ENCODE assay signal across 24 cellular contexts in the genomic region with DNA sequence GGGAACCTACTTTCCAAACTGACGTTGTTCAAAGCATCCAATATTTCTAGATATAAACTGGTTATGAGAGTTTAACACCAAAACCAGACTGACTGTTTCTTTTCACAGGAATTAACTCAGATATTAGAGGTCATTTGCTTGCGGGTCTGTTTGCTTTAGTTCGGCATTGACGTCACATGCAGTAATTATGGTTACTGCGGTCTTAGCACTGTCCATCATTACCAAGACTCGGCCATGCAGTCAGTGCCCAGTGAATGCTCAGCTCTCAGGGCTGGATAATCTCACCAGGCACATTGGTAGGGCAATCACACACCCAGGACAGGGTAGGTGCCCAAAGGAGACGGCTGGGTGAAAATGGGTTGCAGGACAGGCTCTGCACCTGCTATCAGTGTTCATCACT. TPM values are rescaled to one million over a fixed set of nuclear protein-coding genes. Genes with fewer than 3 reads are reported as not detected.
DNase-seq lines count a peak whose midpoint lies in the region; ATAC-seq, FAIRE-seq and TF ChIP-seq lines count a peak whose summit lies in the region.
"Had no signal": no experiment of that assay in that cellular context is flagged by ENCODE, and none has a peak within 500 bp of the region (broad histone marks: within the 10 kb centered on the region; RNA-seq: fewer than 3 reads in every experiment).

No MANE protein-coding gene starts in this region.

- peaks cover 60% of the 10 kb centered on the region for H3K4me1 Mint-ChIP-seq in neural progenitor cell
- H3K4me1 Mint-ChIP-seq: memory B cell; naive thymus-derived CD4-positive, alpha-beta T cell; stimulated activated naive B cell treated with anti-CD40 and anti-IgM and Interleukin-4, amounts not matched to agents 10 μg/mL and 1 μg/mL and 100 μg/mL, for 72 hours had no signal

- H3K4me2 ChIP-seq in H1 (ENCODE audit: insufficient read depth in 1 of 2, low read depth in 2 of 2, low read length in 2 of 2) (no peak overlapping the region), neural progenitor cell (peak overlapping the region; percentile 5)
- H3K4me2 ChIP-seq: KMS-11 had no signal

- H2BK20ac ChIP-seq in H1 (ENCODE audit: low read length): no peak overlapping the region

- no peak overlapping the region for H3K4me3 ChIP-seq in heart left ventricle
- H3K4me3 ChIP-seq in H1 (ENCODE audit: extremely low read depth in 1 of 4, insufficient read depth in 2 of 4, low read depth in 3 of 4, low read length in 4 of 4): no peak overlapping the region
- no peak overlapping the region for H3K4me3 ChIP-seq in neural progenitor cell
- no peak overlapping the region for H3K4me3 ChIP-seq in upper lobe of right lung
- H3K4me3 ChIP-seq in gastrocnemius medialis: no peak overlapping the region
- H3K4me3 ChIP-seq: cardiac muscle cell, thoracic aorta had no signal

- no peak for FAIRE-seq in H1 (lab: Jason Lieb, UNC)
- FAIRE-seq: endothelial cell of umbilical vein, kidney, TTC549 had no signal

- H3K27ac ChIP-seq in heart left ventricle (peak overlapping the region in 3 of 12 donors; percentile 26 to 62 (median 41)), H1 (ENCODE audit: low read depth, low read length) (no peak overlapping the region), neural progenitor cell (no peak overlapping the region), upper lobe of right lung (peak overlapping the region; percentile 42), gastrocnemius medialis (no peak overlapping the region)
- H3K27ac ChIP-seq: cardiac muscle cell, KMS-11, thoracic aorta had no signal

- TF ChIP-seq RAD21 in H1 (IDR thresholded peaks at IDR 0.05 in 1 of 2, conservative IDR thresholded peaks at IDR 0.05 in 1 of 2; ENCODE audit: low read depth in 2 of 2, low read length in 2 of 2): no peak

- ATAC-seq in heart left ventricle (peak; percentile 29 to 45 (median 36)), Right ventricle myocardium inferior (no peak), upper lobe of right lung (no peak), gastrocnemius medialis (no peak), HG02884 (IDR thresholded peaks at IDR 0.05; ENCODE audit: unreplicated experiment) (no peak)
- ATAC-seq: CD8-positive, alpha-beta T cell; naive thymus-derived CD4-positive, alpha-beta T cell; stimulated activated naive B cell treated with anti-CD40 and anti-IgM and Interleukin-4, amounts not matched to agents 10 μg/mL and 1 μg/mL and 100 μg/mL, for 72 hours had no signal

- H3K27ac Mint-ChIP-seq in neural progenitor cell: no peak overlapping the region
- H3K27ac Mint-ChIP-seq: activated T-cell treated with anti-CD3 and anti-CD28 coated beads, Interleukin-2, amount 50 U/mL, for 24 hours; CD8-positive, alpha-beta T cell; memory B cell; naive thymus-derived CD4-positive, alpha-beta T cell; stimulated activated naive B cell treated with anti-CD40 and anti-IgM and Interleukin-4, amounts not matched to agents 10 μg/mL and 1 μg/mL and 100 μg/mL, for 72 hours had no signal

- no peak overlapping the region for H4K8ac ChIP-seq in H1 (ENCODE audit: extremely low read depth, insufficient read depth, low read length)

- TF ChIP-seq CTCF in heart left ventricle (IDR thresholded peaks at IDR 0.05) (no peak), H1 (IDR thresholded peaks at IDR 0.05; ENCODE audit: control extremely low read depth in 1 of 3, insufficient read depth in 1 of 3, low read depth in 1 of 3, low read length in 3 of 3) (no peak), neural progenitor cell (IDR thresholded peaks at IDR 0.05) (no peak), upper lobe of right lung (IDR thresholded peaks at IDR 0.05) (no peak), gastrocnemius medialis (IDR thresholded peaks at IDR 0.05 in 4 of 5, conservative IDR thresholded peaks at IDR 0.05 in 1 of 5) (no peak)

- no peak overlapping the region for H3K56ac ChIP-seq in H1 (replicated peaks; ENCODE audit: insufficient read length, low read depth, low read length)

- H3K27me3 ChIP-seq in heart left ventricle: no peaks in the 10 kb centered on the region
- H3K27me3 ChIP-seq in H1 (replicated peaks in 1 of 4; ENCODE audit: control insufficient read depth in 3 of 4, extremely low read depth in 1 of 4, insufficient read depth in 3 of 4, low read length in 3 of 4): 0 out of 7 replicates have a peak, but pooled peaks cover 0 to 2% (median 0%) of the 10 kb centered on the region in 4 experiments
- no peaks in the 10 kb centered on the region for H3K27me3 ChIP-seq in neural progenitor cell
- no peaks in the 10 kb centered on the region for H3K27me3 ChIP-seq in upper lobe of right lung
- no peaks in the 10 kb centered on the region for H3K27me3 ChIP-seq in gastrocnemius medialis
- H3K27me3 ChIP-seq: cardiac muscle cell had no signal

- no peaks in the 10 kb centered on the region for H3K9me3 ChIP-seq in heart left ventricle
- no peaks in the 10 kb centered on the region for H3K9me3 ChIP-seq in H1 (ENCODE audit: insufficient read depth in 2 of 2, low read depth in 1 of 2, low read length in 1 of 2)
- no peaks in the 10 kb centered on the region for H3K9me3 ChIP-seq in neural progenitor cell (ENCODE audit: low read depth)
- H3K9me3 ChIP-seq in upper lobe of right lung: no peaks in the 10 kb centered on the region
- H3K9me3 ChIP-seq in gastrocnemius medialis: no peaks in the 10 kb centered on the region
- H3K9me3 ChIP-seq: thoracic aorta had no signal

- WGBS in heart left ventricle, 4 donors: 77 to 89% (median 84%) methylated on average over 7 of the region's 7 CpGs
- 94% methylated on average over 7 of the region's 7 CpGs; no CpG with 5 or more reads in 1 of the 2 experiments for WGBS in H1 (ENCODE audit: extremely low coverage in 1 of 2, insufficient coverage in 1 of 2, insufficient read length in 1 of 2, insufficient replicate concordance in 2 of 2, low coverage in 1 of 2, low lambda C conversion rate in 2 of 2, missing lambda C conversion rate in 1 of 2), 2 experiments

- peaks cover 6% of the 10 kb centered on the region for H3K27me3 Mint-ChIP-seq in neural progenitor cell (ENCODE audit: insufficient read depth, low read depth)

- H3K4me3 Mint-ChIP-seq in neural progenitor cell: no peak overlapping the region
- H3K4me3 Mint-ChIP-seq: activated T-cell treated with anti-CD3 and anti-CD28 coated beads, Interleukin-2, amount 50 U/mL, for 24 hours; CD8-positive, alpha-beta T cell; memory B cell; naive thymus-derived CD4-positive, alpha-beta T cell; stimulated activated naive B cell treated with anti-CD40 and anti-IgM and Interleukin-4, amounts not matched to agents 10 μg/mL and 1 μg/mL and 100 μg/mL, for 72 hours had no signal

- H3K23me2 ChIP-seq in H1 (ENCODE audit: low read depth, low read length): no peaks in the 10 kb centered on the region

- no peaks in the 10 kb centered on the region for H3K79me2 ChIP-seq in H1 (ENCODE audit: control insufficient read depth in 1 of 2, insufficient read depth in 2 of 2, low read length in 2 of 2)
- no peaks in the 10 kb centered on the region for H3K79me2 ChIP-seq in neural progenitor cell (ENCODE audit: low read depth)

- POLR2A ChIA-PET in H1 (lab: Charles Lee; ENCODE audit: partially characterized antibody): interaction anchor here (1.2 to 1.5 kb wide), 2 partner anchors 21 to 376 kb away, joined by 3 to 4 read pairs; no protein-coding TSS in a partner anchor

- peaks cover 14% of the 10 kb centered on the region for H3F3A ChIP-seq in neural progenitor cell (ENCODE audit: low read depth)

- no peak overlapping the region for H3K9ac ChIP-seq in H1 (replicated peaks in 1 of 4; ENCODE audit: extremely low read depth in 1 of 4, low read depth in 3 of 4, low read length in 3 of 4)
- H3K9ac ChIP-seq in neural progenitor cell: no peak overlapping the region
- H3K9ac ChIP-seq: KMS-11 had no signal

- H4K20me1 ChIP-seq in H1 (replicated peaks in 1 of 2; ENCODE audit: control insufficient read depth in 1 of 2, insufficient read depth in 2 of 2, low read length in 2 of 2): no peaks in the 10 kb centered on the region
- H4K20me1 ChIP-seq in neural progenitor cell (ENCODE audit: low read depth): no peaks in the 10 kb centered on the region

- no peak overlapping the region for H3K23ac ChIP-seq in H1 (ENCODE audit: insufficient read length)

- intact Hi-C loops in heart left ventricle (cut with DNase I): no loop called here
- intact Hi-C loops in Right ventricle myocardium inferior (cut with DNase I): no loop called here
- intact Hi-C loops in upper lobe of right lung (cut with DNase I): no loop called here
- intact Hi-C loops in gastrocnemius medialis (cut with DNase I; ENCODE audit: low total_unique reads): no loop called here

- H2AFZ ChIP-seq in H1 (ENCODE audit: low read length) (no peak overlapping the region), neural progenitor cell (replicated peaks) (no peak overlapping the region)

- H3K36me3 Mint-ChIP-seq in neural progenitor cell: no peaks in the 10 kb centered on the region
- H3K36me3 Mint-ChIP-seq: CD8-positive, alpha-beta T cell; memory B cell; naive thymus-derived CD4-positive, alpha-beta T cell; stimulated activated naive B cell treated with anti-CD40 and anti-IgM and Interleukin-4, amounts not matched to agents 10 μg/mL and 1 μg/mL and 100 μg/mL, for 72 hours had no signal

- no peak overlapping the region for H3K4ac ChIP-seq in H1 (replicated peaks; ENCODE audit: insufficient read length, low read depth, low read length)

- no peaks in the 10 kb centered on the region for H3K36me3 ChIP-seq in heart left ventricle
- H3K36me3 ChIP-seq in H1 (ENCODE audit: control insufficient read depth in 2 of 4, insufficient read depth in 4 of 4, low read length in 3 of 4): no peaks in the 10 kb centered on the region
- H3K36me3 ChIP-seq in neural progenitor cell: no peaks in the 10 kb centered on the region
- H3K36me3 ChIP-seq in upper lobe of right lung: no peaks in the 10 kb centered on the region
- H3K36me3 ChIP-seq in gastrocnemius medialis: no peaks in the 10 kb centered on the region
- H3K36me3 ChIP-seq: cardiac muscle cell, thoracic aorta had no signal

- 0 out of 2 replicates have a peak overlapping the region, but pooled peaks have one; percentile 6 for H2AK5ac ChIP-seq in H1 (ENCODE audit: low read depth, low read length)

- no peak overlapping the region for H4K91ac ChIP-seq in H1 (replicated peaks; ENCODE audit: insufficient read length, low read length)

- DNase-seq in heart left ventricle: no peak
- DNase-seq in Right ventricle myocardium inferior (ENCODE audit: missing footprints): no peak
- DNase-seq in H1 (ENCODE audit: low read depth in 1 of 2, low spot score in 2 of 2): no peak
- DNase-seq in neural progenitor cell (ENCODE audit: low spot score): no peak
- no peak for DNase-seq in upper lobe of right lung
- no peak for DNase-seq in stimulated activated CD4-positive, alpha-beta T cell treated with anti-CD3 and anti-CD28 coated beads, Interleukin-4, amount 100 ng/mL, for 24 hours
- DNase-seq in gastrocnemius medialis: no peak
- DNase-seq: activated T-cell treated with anti-CD3 and anti-CD28 coated beads, Interleukin-2, amount 50 U/mL, for 24 hours; AML-193; CD8-positive, alpha-beta T cell; HCEC 1CT; kidney; naive thymus-derived CD4-positive, alpha-beta T cell; NCI-H187; NCI-H69; stimulated activated CD4-positive, alpha-beta T cell treated with anti-CD3 and anti-CD28 coated beads, Interleukin-1b, Interleukin-23, amount 100 ng/mL, for 48 hours; stimulated activated naive B cell treated with anti-CD40 and anti-IgM and Interleukin-4, amounts not matched to agents 10 μg/mL and 1 μg/mL and 100 μg/mL, for 72 hours had no signal

- no peak overlapping the region for H3K14ac ChIP-seq in H1 (ENCODE audit: insufficient read length)

- no peak overlapping the region for H4K5ac ChIP-seq in H1 (ENCODE audit: insufficient read length, low read depth, low read length)

- no peak for TF ChIP-seq POLR2A in heart left ventricle (IDR thresholded peaks at IDR 0.05)
- no peak for TF ChIP-seq POLR2A in H1 (IDR thresholded peaks at IDR 0.05; ENCODE audit: control extremely low read depth in 1 of 2, low read depth in 2 of 2, low read length in 2 of 2)
- TF ChIP-seq POLR2A in gastrocnemius medialis (IDR thresholded peaks at IDR 0.05): no peak

- no peak overlapping the region for H2BK120ac ChIP-seq in H1 (replicated peaks; ENCODE audit: low read depth, low read length)

- no peak overlapping the region for H2BK5ac ChIP-seq in H1 (ENCODE audit: low read depth, low read length)

- no peak overlapping the region for H2BK12ac ChIP-seq in H1 (ENCODE audit: low read depth, low read length)

- H3K4me1 ChIP-seq in heart left ventricle (peaks cover 0 to 13% (median 2%) of the 10 kb centered on the region in 12 donors), H1 (replicated peaks in 1 of 4; ENCODE audit: control insufficient read depth in 3 of 4, insufficient read depth in 4 of 4, low read length in 3 of 4) (peaks cover 11 to 21% (median 13%) of the 10 kb centered on the region in 4 experiments), neural progenitor cell (peaks cover 47% of the 10 kb centered on the region), upper lobe of right lung (peaks cover 11% of the 10 kb centered on the region), gastrocnemius medialis (no peaks in the 10 kb centered on the region)

- H3K79me1 ChIP-seq in H1 (ENCODE audit: low read depth, low read length): no peaks in the 10 kb centered on the region

- peaks cover 5% of the 10 kb centered on the region for H3K9me3 Mint-ChIP-seq in neural progenitor cell
- H3K9me3 Mint-ChIP-seq: activated T-cell treated with anti-CD3 and anti-CD28 coated beads, Interleukin-2, amount 50 U/mL, for 24 hours; CD8-positive, alpha-beta T cell; memory B cell; naive thymus-derived CD4-positive, alpha-beta T cell; stimulated activated naive B cell treated with anti-CD40 and anti-IgM and Interleukin-4, amounts not matched to agents 10 μg/mL and 1 μg/mL and 100 μg/mL, for 72 hours had no signal

- in situ Hi-C loops in gastrocnemius medialis (cut with MboI; ENCODE audit: low sequenced_read_pairs in 4 of 4): no loop called here

- CTCF ChIA-PET in H1 (lab: Charles Lee; ENCODE audit: partially characterized antibody): interaction anchor here (1.6 kb wide), 1 partner anchor 8 kb away, joined by 4 read pairs; no protein-coding TSS in a partner anchor

- no peak for TF ChIP-seq EP300 in H1 (IDR thresholded peaks at IDR 0.05; ENCODE audit: borderline replicate concordance in 1 of 2, low read depth in 2 of 2, low read length in 2 of 2)

- H3K18ac ChIP-seq in H1 (ENCODE audit: extremely low read depth, low read length): no peak overlapping the region

- no peak overlapping the region for H2BK15ac ChIP-seq in H1 (ENCODE audit: low read length)

RNA-seq across cellular contexts. Expression of a gene that starts 9.9 kb away (rescaled TPM):
- 10 to 100 TPM; 28.6 to 88.8 (median 50.1) TPM for total RNA-seq in heart left ventricle
- polyA plus RNA-seq in heart left ventricle: 10 to 100 TPM; 25.4 to 36.4 TPM
- 27.9 TPM for total RNA-seq in Right ventricle myocardium inferior
- total RNA-seq in H1 (2021; fragmentation: NEBNext Ultra II Directional; extraction: Animal tissue kit (Norgen Biotek cat#: 25700)): 6.1 and 8.6 TPM in 2 replicates
- polyA plus RNA-seq in H1 (2011; rRNA removed): 2.6 TPM in 2 replicates
- polyA plus RNA-seq in H1 (2011; cell fraction: cytosol; rRNA removed): 2.9 TPM
- polyA plus RNA-seq in H1 (2011; cell fraction: nucleus; rRNA removed): 2.4 TPM
- 3.7 to 6.1 TPM (median 4.2 TPM) in 4 replicates for polyA plus RNA-seq in H1 (2012, experiment 1 of 2)
- polyA plus RNA-seq in H1 (2012, experiment 2 of 2): 1.00 TPM
- 6.3 TPM for polyA plus RNA-seq in H1 (2013, experiment 1 of 2)
- polyA plus RNA-seq in H1 (2013, experiment 2 of 2): 7.0 TPM
- polyA minus RNA-seq in H1 (2011; rRNA and poly(A)+ RNA removed): 4.7 and 10.4 TPM in 2 replicates
- polyA minus RNA-seq in H1 (2011; cell fraction: cytosol; rRNA and poly(A)+ RNA removed): 2.7 TPM
- polyA minus RNA-seq in H1 (2011; cell fraction: nucleus; rRNA and poly(A)+ RNA removed): 10.0 TPM
- 2.3 and 6.4 TPM in 2 replicates for total RNA-seq in neural progenitor cell (ENCODE audit: low replicate concordance)
- total RNA-seq in upper lobe of right lung: 113 TPM
- 10 to 100 TPM in 1 of 4 donors, 1 to 10 TPM in 3; 3.1 to 10.8 (median 6.3) TPM for total RNA-seq in gastrocnemius medialis
- total RNA-seq: CD8-positive, alpha-beta T cell had no signal
- polyA plus RNA-seq: naive thymus-derived CD4-positive, alpha-beta T cell had no signal

Comparison
In these comparisons a context has a peak if more than half of its experiments do, and no peak if none do; other contexts are left out.
1. ATAC-seq: peak in heart left ventricle (4 of 4); none in Right ventricle myocardium inferior (single experiment), upper lobe of right lung (single experiment), gastrocnemius medialis (0 of 2) and HG02884 (single experiment).